In the genomic region with DNA sequence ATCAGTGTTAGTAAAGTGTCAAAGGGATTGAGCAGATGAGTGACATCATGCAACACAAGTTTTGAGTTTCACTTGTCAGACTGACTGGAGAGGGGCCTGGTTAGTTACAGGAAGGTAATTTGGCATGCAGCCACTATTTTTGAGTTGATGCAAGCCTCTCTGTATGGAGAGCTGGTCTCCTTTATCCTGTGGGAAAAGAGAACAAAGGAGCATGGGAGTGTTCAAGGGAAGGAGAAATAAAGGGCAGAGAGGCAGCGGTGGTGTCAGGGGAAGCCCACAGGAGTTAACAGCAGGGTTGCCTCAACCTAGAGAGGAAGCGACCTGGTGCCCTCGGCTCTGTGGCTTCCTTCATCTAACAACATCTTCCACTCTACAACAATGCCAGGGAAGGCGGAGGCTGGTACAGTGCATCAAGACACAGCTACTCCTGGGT, we compare ENCODE assay signal across 11 cellular contexts. TPM values are rescaled to one million over a fixed set of nuclear protein-coding genes. Genes with fewer than 3 reads are reported as not detected.
DNase-seq lines count a peak whose midpoint lies in the region; ATAC-seq and TF ChIP-seq lines count a peak whose summit lies in the region.
"Had no signal": no experiment of that assay in that cellular context is flagged by ENCODE, and none has a peak within 500 bp of the region (broad histone marks: within the 10 kb centered on the region; RNA-seq: fewer than 3 reads in every experiment).

No MANE protein-coding gene starts in this region.

- peaks cover 0 to 2% (median 0%) of the 10 kb centered on the region in 9 donors for H3K9me3 Mint-ChIP-seq in naive thymus-derived CD8-positive, alpha-beta T cell

- WGBS in spleen, 5 donors: 45 to 63% (median 56%) methylated on average over 4 of the region's 4 CpGs

- peak overlapping the region; percentile 79 to 97 (median 92) for H3K27ac Mint-ChIP-seq in naive thymus-derived CD8-positive, alpha-beta T cell

- intact Hi-C loops in spleen (cut with DNase I; ENCODE audit: low total_unique reads): no loop called here

- peak overlapping the region; percentile 60 to 93 (median 78) for H3K4me3 Mint-ChIP-seq in naive thymus-derived CD8-positive, alpha-beta T cell

- peaks cover 0 to 12% (median 4%) of the 10 kb centered on the region in 3 donors for H3K36me3 Mint-ChIP-seq in naive thymus-derived CD8-positive, alpha-beta T cell

- H3K9me3 ChIP-seq in DND-41 (ENCODE audit: insufficient read depth, low read length, severe bottlenecking) (no peaks in the 10 kb centered on the region), spleen (peaks cover 0 to 2% (median 0%) of the 10 kb centered on the region in 8 donors), MM.1S (replicated peaks; ENCODE audit: insufficient read depth, low read length) (no peaks in the 10 kb centered on the region)
- H3K9me3 ChIP-seq: pancreas had no signal

- H3K4me1 Mint-ChIP-seq in naive thymus-derived CD8-positive, alpha-beta T cell: peaks cover 42 to 79% (median 77%) of the 10 kb centered on the region in 4 donors

- peaks cover 18% of the 10 kb centered on the region for H3F3A ChIP-seq in MM.1S (ENCODE audit: insufficient read depth, low read length)

- H3K36me3 ChIP-seq in DND-41 (ENCODE audit: insufficient read depth, low read length) (no peaks in the 10 kb centered on the region), spleen (no peaks in the 10 kb centered on the region), MM.1S (replicated peaks; ENCODE audit: insufficient read depth, low read length) (no peaks in the 10 kb centered on the region)
- H3K36me3 ChIP-seq: pancreas had no signal

- no peak for TF ChIP-seq CTCF in DND-41 (IDR thresholded peaks at IDR 0.05; ENCODE audit: borderline replicate concordance, extremely low read depth, low read length, poor library complexity, severe bottlenecking)
- TF ChIP-seq CTCF in spleen (IDR thresholded peaks at IDR 0.05 in 8 of 11, conservative IDR thresholded peaks at IDR 0.05 in 3 of 11): no peak
- TF ChIP-seq CTCF in MM.1S (IDR thresholded peaks at IDR 0.05; ENCODE audit: low read length): no peak

- no peaks in the 10 kb centered on the region for H3K9me2 ChIP-seq in MM.1S (replicated peaks; ENCODE audit: insufficient read depth, low read length)

- H3K27ac ChIP-seq in DND-41 (ENCODE audit: low read length): no peak overlapping the region
- peak overlapping the region in 4 of 8 donors; percentile 36 to 70 (median 54) for H3K27ac ChIP-seq in spleen
- H3K27ac ChIP-seq in MM.1S (ENCODE audit: low read length): no peak overlapping the region
- H3K27ac ChIP-seq: pancreas had no signal

- peaks cover 22% of the 10 kb centered on the region for H3K4me1 ChIP-seq in DND-41 (ENCODE audit: insufficient read depth, low read length)
- peaks cover 0 to 30% (median 10%) of the 10 kb centered on the region in 6 donors for H3K4me1 ChIP-seq in spleen
- H3K4me1 ChIP-seq in MM.1S (ENCODE audit: low read length): peaks cover 52% of the 10 kb centered on the region
- H3K4me1 ChIP-seq: pancreas had no signal

- TF ChIP-seq POLR2A in spleen (IDR thresholded peaks at IDR 0.05): no peak

- H3K4me3 ChIP-seq in DND-41 (ENCODE audit: low read depth in 1 of 2, low read length in 2 of 2): no peak overlapping the region
- H3K4me3 ChIP-seq in spleen: peak overlapping the region in 3 of 8 donors; percentile 10 to 55 (median 22)
- H3K4me3 ChIP-seq in MM.1S (ENCODE audit: low read length): no peak overlapping the region
- H3K4me3 ChIP-seq: pancreas had no signal

- DNase-seq in DND-41 (peak; percentile 15), RPMI8226 (peak; percentile 49), HK-2 (ENCODE audit: unreplicated experiment) (no peak), spleen (no peak), MM.1S (no peak)
- DNase-seq in activated T-cell treated with anti-CD3 and anti-CD28 coated beads, Interleukin-2, amount 50 U/mL, for 48 hours: peak; percentile 71
- peak; percentile 18 to 78 (median 64) for DNase-seq in naive thymus-derived CD8-positive, alpha-beta T cell
- DNase-seq: NCI-H1930, pancreas, SHP77 treated with DMSO at 0.1 percent for 48 hours had no signal

- H3K27me3 Mint-ChIP-seq in naive thymus-derived CD8-positive, alpha-beta T cell: no peaks in the 10 kb centered on the region

- ATAC-seq in DND-41 (ENCODE audit: insufficient read depth, low read depth) (peak; percentile 64; the same call in 2 of the 3 replicates), HG02981 (IDR thresholded peaks at IDR 0.05; ENCODE audit: unreplicated experiment) (no peak)
- ATAC-seq in naive thymus-derived CD8-positive, alpha-beta T cell: peak; percentile 87 to 88
- ATAC-seq: pancreas had no signal

- H2AFZ ChIP-seq in DND-41 (ENCODE audit: low read depth, low read length) (no peak overlapping the region), MM.1S (ENCODE audit: low read length) (no peak overlapping the region)

- H3K27me3 ChIP-seq in DND-41 (ENCODE audit: insufficient read depth, low read length, poor library complexity) (no peaks in the 10 kb centered on the region), spleen (replicated peaks in 1 of 7) (no peaks in the 10 kb centered on the region), MM.1S (replicated peaks; ENCODE audit: insufficient read depth, low read length) (no peaks in the 10 kb centered on the region)
- H3K27me3 ChIP-seq: pancreas had no signal

- POLR2A ChIA-PET in naive thymus-derived CD8-positive, alpha-beta T cell (lab: Charles Lee): interaction anchor here (0.6 to 2.7 kb wide), 4 partner anchors 8 to 59 kb away, joined by 3 to 12 read pairs (median 3); no protein-coding TSS in a partner anchor

- no peaks in the 10 kb centered on the region for H3K79me2 ChIP-seq in DND-41 (ENCODE audit: insufficient read depth, low read length)
- H3K79me2 ChIP-seq in MM.1S (ENCODE audit: low read length): no peaks in the 10 kb centered on the region

- H3K9ac ChIP-seq in DND-41 (ENCODE audit: low read depth, low read length): no peak overlapping the region
- no peak overlapping the region for H3K9ac ChIP-seq in MM.1S (ENCODE audit: low read length)

- no peaks in the 10 kb centered on the region for H4K20me1 ChIP-seq in DND-41 (ENCODE audit: insufficient read depth, low read length)
- no peaks in the 10 kb centered on the region for H4K20me1 ChIP-seq in MM.1S (ENCODE audit: insufficient read depth, low read length)

- H3K4me2 ChIP-seq in DND-41 (ENCODE audit: insufficient read depth, low read length) (no peak overlapping the region), MM.1S (ENCODE audit: low read depth, low read length) (no peak overlapping the region)

RNA-seq across cellular contexts. Expression of a gene that starts 2.1 kb away (rescaled TPM):
- total RNA-seq in naive thymus-derived CD8-positive, alpha-beta T cell: 1 to 10 TPM; 1.5 to 1.8 TPM
- 1 to 10 TPM; 1.8 to 2.9 (median 2.3) TPM for polyA plus RNA-seq in naive thymus-derived CD8-positive, alpha-beta T cell
- total RNA-seq in spleen: 1 to 10 TPM; 2.1 to 9.9 (median 3.0) TPM
- 1 to 10 TPM; 1.4 to 3.8 (median 1.9) TPM for polyA plus RNA-seq in spleen
- polyA plus RNA-seq: pancreas had no signal

Comparison
In these comparisons a context has a peak if more than half of its experiments do, and no peak if none do; other contexts are left out.
1. DNase-seq: peak in DND-41 (single experiment), RPMI8226 (single experiment), activated T-cell treated with anti-CD3 and anti-CD28 coated beads, Interleukin-2, amount 50 U/mL, for 48 hours (2 of 2) and naive thymus-derived CD8-positive, alpha-beta T cell (10 of 10); none in HK-2 (single experiment), spleen (single experiment) and MM.1S (single experiment).